27 cellular contexts compared by ENCODE assay signal in genomic region chr14:31252865-31253264, GRCh38.
"Had no signal": no experiment of that assay in that cellular context is flagged by ENCODE, and none has a peak within 500 bp of the region (broad histone marks: within the 10 kb centered on the region; RNA-seq: fewer than 3 reads in every experiment).

No MANE protein-coding gene starts in this region.

- H3K9me3 ChIP-seq: left ventricle myocardium inferior, pancreas, prostate gland, sigmoid colon, spleen, suprapubic skin, thoracic aorta, tibial artery, uterus had no signal

- H3K36me3 Mint-ChIP-seq: immature natural killer cell; mesothelial cell of epicardium; naive B cell; natural killer cell treated with Interleukin-12 subunit alpha and Interleukin-12 subunit beta and Interleukin-15 and Interleukin-18, amount 100 ng/mL, for 72 hours; stimulated activated effector memory CD8-positive, alpha-beta T cell treated with anti-CD3 and anti-CD28 coated beads, Interleukin-12 subunit alpha, Interleukin-12 subunit beta, amount 100 ng/mL, for 72 hours; type B pancreatic cell had no signal

- H3K9me3 Mint-ChIP-seq: immature natural killer cell; mesothelial cell of epicardium; natural killer cell treated with Interleukin-12 subunit alpha and Interleukin-12 subunit beta and Interleukin-15 and Interleukin-18, amount 100 ng/mL, for 72 hours; stimulated activated effector memory CD8-positive, alpha-beta T cell treated with anti-CD3 and anti-CD28 coated beads, Interleukin-12 subunit alpha, Interleukin-12 subunit beta, amount 100 ng/mL, for 72 hours; stimulated activated naive CD8-positive, alpha-beta T cell treated with anti-CD3 and anti-CD28 coated beads, Interleukin-15, Interleukin-2, amounts not matched to agents 100 ng/mL and 50 ng/mL, for 24 hours; type B pancreatic cell had no signal

- DNase-seq: hypothalamus; immature natural killer cell; kidney; left colon; left ventricle myocardium inferior; mesendoderm; naive B cell; pancreas; posterior cingulate gyrus; retina; right cardiac atrium; sigmoid colon; small intestine; spleen; stimulated activated CD4-positive, alpha-beta T cell treated with anti-CD3 and anti-CD28 coated beads, Interleukin-4, amount 100 ng/mL, for 24 hours; stimulated activated naive CD4-positive, alpha-beta T cell; tibial artery; uterus had no signal

- H3K27ac ChIP-seq: left ventricle myocardium inferior, pancreas, prostate gland, sigmoid colon, spleen, suprapubic skin, thoracic aorta, tibial artery, uterus had no signal

- H3K4me3 Mint-ChIP-seq: immature natural killer cell; mesothelial cell of epicardium; naive B cell; natural killer cell treated with Interleukin-12 subunit alpha and Interleukin-12 subunit beta and Interleukin-15 and Interleukin-18, amount 100 ng/mL, for 72 hours; stimulated activated effector memory CD8-positive, alpha-beta T cell treated with anti-CD3 and anti-CD28 coated beads, Interleukin-12 subunit alpha, Interleukin-12 subunit beta, amount 100 ng/mL, for 72 hours; stimulated activated naive CD8-positive, alpha-beta T cell treated with anti-CD3 and anti-CD28 coated beads, Interleukin-15, Interleukin-2, amounts not matched to agents 100 ng/mL and 50 ng/mL, for 24 hours; type B pancreatic cell had no signal

- H3K4me1 ChIP-seq: left ventricle myocardium inferior, pancreas, prostate gland, sigmoid colon, spleen, suprapubic skin, tibial artery, uterus had no signal

- H3K27me3 Mint-ChIP-seq: naive B cell; stimulated activated naive CD8-positive, alpha-beta T cell treated with anti-CD3 and anti-CD28 coated beads, Interleukin-15, Interleukin-2, amounts not matched to agents 100 ng/mL and 50 ng/mL, for 24 hours; type B pancreatic cell had no signal

- H3K27ac Mint-ChIP-seq: immature natural killer cell; mesothelial cell of epicardium; natural killer cell treated with Interleukin-12 subunit alpha and Interleukin-12 subunit beta and Interleukin-15 and Interleukin-18, amount 100 ng/mL, for 72 hours; stimulated activated effector memory CD8-positive, alpha-beta T cell treated with anti-CD3 and anti-CD28 coated beads, Interleukin-12 subunit alpha, Interleukin-12 subunit beta, amount 100 ng/mL, for 72 hours; stimulated activated naive CD8-positive, alpha-beta T cell treated with anti-CD3 and anti-CD28 coated beads, Interleukin-15, Interleukin-2, amounts not matched to agents 100 ng/mL and 50 ng/mL, for 24 hours; type B pancreatic cell had no signal

- H3K36me3 ChIP-seq: left ventricle myocardium inferior, pancreas, prostate gland, sigmoid colon, spleen, suprapubic skin, thoracic aorta, tibial artery, uterus had no signal

- ATAC-seq: left colon; natural killer cell treated with Interleukin-12 subunit alpha and Interleukin-12 subunit beta and Interleukin-15 and Interleukin-18, amount 100 ng/mL, for 72 hours; right cardiac atrium; stimulated activated effector memory CD8-positive, alpha-beta T cell treated with anti-CD3 and anti-CD28 coated beads, Interleukin-12 subunit alpha, Interleukin-12 subunit beta, amount 100 ng/mL, for 72 hours had no signal

- H3K4me1 Mint-ChIP-seq: immature natural killer cell; mesothelial cell of epicardium; naive B cell; stimulated activated effector memory CD8-positive, alpha-beta T cell treated with anti-CD3 and anti-CD28 coated beads, Interleukin-12 subunit alpha, Interleukin-12 subunit beta, amount 100 ng/mL, for 72 hours had no signal

- H3K27me3 ChIP-seq: pancreas, sigmoid colon, spleen, suprapubic skin, tibial artery, uterus had no signal

- H3K4me3 ChIP-seq: left ventricle myocardium inferior, lung, pancreas, prostate gland, sigmoid colon, spleen, suprapubic skin, thoracic aorta, tibial artery, uterus had no signal
